ENCODE assay signal across 1 cellular context in genomic region chr7:105321754-105322455, GRCh38.
TF ChIP-seq lines count a peak whose summit lies in the region.

No MANE protein-coding gene starts in this region.

TF ChIP-seq in HEK293, 187 proteins besides CTCF, POLR2A, EP300 and RAD21 (continued from another document):
- TF ChIP-seq ZBTB6 (tag by site-specific recombination; IDR thresholded peaks at IDR 0.05) (no peak), PRDM4 (tag by site-specific recombination; IDR thresholded peaks at IDR 0.05) (no peak), MYNN (tag by site-specific recombination; IDR thresholded peaks at IDR 0.05; ENCODE audit: borderline replicate concordance) (no peak)
